In genomic region chr3:113008117-113008516, GRCh38 we compare ENCODE assay signal across 18 cellular contexts. TPM values are rescaled to one million over a fixed set of nuclear protein-coding genes. Genes with fewer than 3 reads are reported as not detected.
"Had no signal": no experiment of that assay in that cellular context is flagged by ENCODE, and none has a peak within 500 bp of the region (broad histone marks: within the 10 kb centered on the region; RNA-seq: fewer than 3 reads in every experiment).

No MANE protein-coding gene starts in this region.

- DNase-seq: activated CD4-positive, alpha-beta T cell treated with anti-CD3 and anti-CD28 coated beads for 4 hours; activated naive CD4-positive, alpha-beta T cell treated with Interleukin-2 at 50 U/mL for 16 hours; activated T-cell treated with anti-CD3 and anti-CD28 coated beads, Interleukin-2, amount 50 U/mL, for 48 hours; left ventricle myocardium superior; mesendoderm; spleen; stimulated activated CD4-positive, alpha-beta T cell treated with anti-CD3 and anti-CD28 coated beads, Interleukin-1b, Interleukin-23, amount 100 ng/mL, for 48 hours; stimulated activated naive CD4-positive, alpha-beta T cell treated with Interleukin-2 at 50 U/mL for 16 hours; SW 1271; T-helper 9 cell; trophoblast cell had no signal

- H3K4me3 ChIP-seq: cardiac muscle cell, esophagus muscularis mucosa, hepatocyte, SJSA1, spleen had no signal

- ATAC-seq: left ventricle myocardium superior, sciatic nerve had no signal

RNA-seq across cellular contexts. Expression of gene CD200R1, which starts 33.2 kb away (rescaled TPM):
- total RNA-seq: kidney epithelial cell, pulmonary artery endothelial cell, SJSA1 had no signal
